Comparison of ENCODE assay signal across 8 cellular contexts in genomic region chr12:131928765-131929529, GRCh38. TPM values are rescaled to one million over a fixed set of nuclear protein-coding genes. Genes with fewer than 3 reads are reported as not detected.
A peak's percentile ranks its signal among the peaks of the same experiment; 100 is the strongest.
DNase-seq lines count a peak whose midpoint lies in the region; ATAC-seq and TF ChIP-seq lines count a peak whose summit lies in the region.

Gene PUS1, plus strand, starts transcription at chr12:131929276. Its CDS starts 447 bp downstream, at chr12:131929723.

- H3K27me3 ChIP-seq in cardiac muscle cell (no peaks in the 10 kb centered on the region), trophoblast cell (ENCODE audit: insufficient read depth, low read length) (no peaks in the 10 kb centered on the region), transverse colon (no peaks in the 10 kb centered on the region)

- peak within 1 kb of the TSS; percentile 88 for H3K27ac Mint-ChIP-seq in activated naive CD8-positive, alpha-beta T cell treated with anti-CD3 and anti-CD28 coated beads, Interleukin-2, amount 50 U/mL, for 24 hours

- peak; percentile 97 for DNase-seq in GM12865 (ENCODE audit: low read depth)
- peak; percentile 95 to 97 (median 96) for DNase-seq in NCI-H1417 (lab: John Stamatoyannopoulos, UW)
- peak; percentile 91 for DNase-seq in SW480 (ENCODE audit: low spot score)
- peak; percentile 93 for DNase-seq in activated naive CD8-positive, alpha-beta T cell treated with anti-CD3 and anti-CD28 coated beads, Interleukin-2, amount 50 U/mL, for 24 hours
- peak; percentile 96 for DNase-seq in cardiac muscle cell (ENCODE audit: low read depth in 1 of 2, low spot score in 1 of 2)
- peak; percentile 88 to 95 for DNase-seq in trophoblast cell
- peak; percentile 96 for DNase-seq in transverse colon

- peak within 1 kb of the TSS; percentile 96 for H3K4me3 ChIP-seq in GM12865 (ENCODE audit: low read depth, low read length)
- peak within 1 kb of the TSS; percentile 88 for H3K4me3 ChIP-seq in cardiac muscle cell
- H3K4me3 ChIP-seq in trophoblast cell (ENCODE audit: low read depth, low read length): peak within 1 kb of the TSS; percentile 95
- H3K4me3 ChIP-seq in transverse colon: peak within 1 kb of the TSS; percentile 74 to 93 (median 90)

- ATAC-seq in HG02759 (IDR thresholded peaks at IDR 0.05; ENCODE audit: unreplicated experiment): peak; percentile 71
- peak; percentile 82 for ATAC-seq in activated naive CD8-positive, alpha-beta T cell treated with anti-CD3 and anti-CD28 coated beads, Interleukin-2, amount 50 U/mL, for 24 hours

- TF ChIP-seq CTCF in GM12865 (IDR thresholded peaks at IDR 0.05; ENCODE audit: insufficient read depth, low read depth, low read length, missing control alignments) (no peak), cardiac muscle cell (IDR thresholded peaks at IDR 0.05; ENCODE audit: low read depth, low read length) (no peak), transverse colon (IDR thresholded peaks at IDR 0.05) (no peak)

- in situ Hi-C loops in transverse colon (cut with MboI; ENCODE audit: low pct_ligation_motif_present in 1 of 4, low pct_unique_long_range_greater_than_20kb in 1 of 4, low sequenced_read_pairs in 3 of 4): no loop called here

- no peak within 1 kb of the TSS for H3K23ac ChIP-seq in trophoblast cell (ENCODE audit: low read length)

- peak within 1 kb of the TSS; percentile 84 for H3K18ac ChIP-seq in trophoblast cell (ENCODE audit: low read length)

- peak; percentile 78 for TF ChIP-seq POLR2A in transverse colon (IDR thresholded peaks at IDR 0.05)

- H2AFZ ChIP-seq in trophoblast cell (ENCODE audit: insufficient read depth, low read length, poor library complexity): peak within 1 kb of the TSS; percentile 96

- peaks cover 27% of the 10 kb centered on the region for H3K4me1 Mint-ChIP-seq in activated naive CD8-positive, alpha-beta T cell treated with anti-CD3 and anti-CD28 coated beads, Interleukin-2, amount 50 U/mL, for 24 hours

- peaks cover 11% of the 10 kb centered on the region for H3K79me2 ChIP-seq in trophoblast cell (ENCODE audit: control insufficient read depth, insufficient read depth, low read length, poor library complexity)

- peaks cover 34% of the 10 kb centered on the region for H3K36me3 Mint-ChIP-seq in activated naive CD8-positive, alpha-beta T cell treated with anti-CD3 and anti-CD28 coated beads, Interleukin-2, amount 50 U/mL, for 24 hours (ENCODE audit: low read depth)

- H3K27me3 Mint-ChIP-seq in activated naive CD8-positive, alpha-beta T cell treated with anti-CD3 and anti-CD28 coated beads, Interleukin-2, amount 50 U/mL, for 24 hours: no peaks in the 10 kb centered on the region

- H3K36me3 ChIP-seq in cardiac muscle cell (peaks cover 8% of the 10 kb centered on the region), trophoblast cell (ENCODE audit: control insufficient read depth in 1 of 2, insufficient read depth in 2 of 2, low read length in 2 of 2) (peaks cover 23 to 25% of the 10 kb centered on the region in 2 experiments), transverse colon (peaks cover 0 to 20% (median 7%) of the 10 kb centered on the region in 4 donors)

- no CpG with 5 or more reads among the region's 76 CpGs for WGBS in trophoblast cell (ENCODE audit: extremely low coverage, insufficient coverage, insufficient read length)
- WGBS in transverse colon (ENCODE audit: low coverage in 1 of 2), 2 donors: 0% methylated on average over 38 of the region's 76 CpGs; no CpG with 5 or more reads in 1 of the 2 donors

- no peaks in the 10 kb centered on the region for H3K9me3 Mint-ChIP-seq in activated naive CD8-positive, alpha-beta T cell treated with anti-CD3 and anti-CD28 coated beads, Interleukin-2, amount 50 U/mL, for 24 hours

- no peak within 1 kb of the TSS for H3K27ac ChIP-seq in cardiac muscle cell
- peak within 1 kb of the TSS; percentile 40 for H3K27ac ChIP-seq in trophoblast cell (ENCODE audit: low read depth, low read length)
- H3K27ac ChIP-seq in transverse colon: peak within 1 kb of the TSS; percentile 92 to 93 (median 92)

- H3K9me3 ChIP-seq in cardiac muscle cell (ENCODE audit: low read depth): no peaks in the 10 kb centered on the region
- peaks cover 2% of the 10 kb centered on the region for H3K9me3 ChIP-seq in trophoblast cell (ENCODE audit: insufficient read depth, low read depth, low read length)
- H3K9me3 ChIP-seq in transverse colon: no peaks in the 10 kb centered on the region

- no peak for TF ChIP-seq EP300 in transverse colon (IDR thresholded peaks at IDR 0.05; ENCODE audit: low read depth)

- H2AK5ac ChIP-seq in trophoblast cell (ENCODE audit: low read length): peak within 1 kb of the TSS; percentile 15

- H2BK5ac ChIP-seq in trophoblast cell (ENCODE audit: low read depth, low read length, poor library complexity): peak within 1 kb of the TSS; percentile 50

- H3K79me1 ChIP-seq in trophoblast cell (ENCODE audit: low read length): peaks cover 9% of the 10 kb centered on the region

- H3K4me1 ChIP-seq in cardiac muscle cell (ENCODE audit: low read depth): no peaks in the 10 kb centered on the region
- peaks cover 2 to 6% of the 10 kb centered on the region in 2 experiments for H3K4me1 ChIP-seq in trophoblast cell (ENCODE audit: control insufficient read depth in 1 of 2, insufficient read depth in 2 of 2, low read length in 2 of 2)
- H3K4me1 ChIP-seq in transverse colon: peaks cover 0 to 24% (median 9%) of the 10 kb centered on the region in 4 donors

- peak within 1 kb of the TSS; percentile 84 for H4K12ac ChIP-seq in trophoblast cell (ENCODE audit: low read depth, low read length)

- peak within 1 kb of the TSS; percentile 82 for H3K14ac ChIP-seq in trophoblast cell (ENCODE audit: low read length)

- peak within 1 kb of the TSS; percentile 88 for H3K9ac ChIP-seq in trophoblast cell (ENCODE audit: low read length)

- peak within 1 kb of the TSS; percentile 84 for H3K4ac ChIP-seq in trophoblast cell (ENCODE audit: low read depth, low read length)

- no peak within 1 kb of the TSS for H2BK12ac ChIP-seq in trophoblast cell (ENCODE audit: low read length)

- H3K4me3 Mint-ChIP-seq in activated naive CD8-positive, alpha-beta T cell treated with anti-CD3 and anti-CD28 coated beads, Interleukin-2, amount 50 U/mL, for 24 hours: peak within 1 kb of the TSS; percentile 90

- peak within 1 kb of the TSS; percentile 98 for H3K4me2 ChIP-seq in trophoblast cell (ENCODE audit: low read length)

- intact Hi-C loops in transverse colon (cut with DNase I; ENCODE audit: low total_unique reads): loop anchor here (2.0 kb wide), 1 partner anchor 34 kb away; the partner anchor contains the start of gene ULK1

- peak within 1 kb of the TSS; percentile 55 for H2BK120ac ChIP-seq in trophoblast cell (ENCODE audit: insufficient read depth, low read length, poor library complexity)

- H4K91ac ChIP-seq in trophoblast cell (ENCODE audit: low read depth, low read length): peak within 1 kb of the TSS; percentile 86

- peak within 1 kb of the TSS; percentile 85 for H4K8ac ChIP-seq in trophoblast cell (ENCODE audit: low read depth, low read length)

RNA-seq across cellular contexts. Expression of gene PUS1, which starts in this region (rescaled TPM):
- total RNA-seq in cardiac muscle cell: 7.2 and 7.4 TPM in 2 replicates
- polyA plus RNA-seq in cardiac muscle cell: 7.6 and 10.4 TPM in 2 replicates
- 33.0 and 33.3 TPM in 2 replicates for polyA plus RNA-seq in trophoblast cell (2013)
- 10 to 100 TPM; 11.9 to 48.8 (median 23.1) TPM for total RNA-seq in transverse colon
